ENCODE assay signal across 8 cellular contexts in the genomic region with DNA sequence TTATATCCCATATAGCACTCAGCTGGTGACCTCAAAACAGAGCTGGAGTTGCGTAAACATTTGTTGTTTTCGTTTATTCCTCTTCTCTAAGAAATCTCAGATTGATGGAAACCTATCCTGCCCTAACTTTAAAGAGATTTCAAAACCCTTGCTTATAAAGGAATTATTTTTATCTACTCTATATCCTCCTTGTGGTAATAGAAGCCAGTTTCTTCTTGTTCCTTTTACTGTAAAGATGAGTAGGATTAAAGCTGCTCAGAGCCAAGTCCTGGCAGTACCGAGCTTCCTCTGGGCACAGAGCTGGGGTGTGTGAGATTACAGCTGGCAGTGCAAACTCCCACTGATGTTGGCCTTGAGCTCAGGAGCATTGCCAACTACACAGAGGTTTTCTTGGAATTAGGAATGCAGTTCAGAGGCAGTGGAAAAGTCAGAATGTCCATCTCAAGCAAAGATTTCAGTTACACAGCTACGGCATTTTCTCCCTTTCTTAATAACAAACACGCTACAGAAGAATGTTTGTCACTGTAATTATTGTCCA. TPM values are rescaled to one million over a fixed set of nuclear protein-coding genes. Genes with fewer than 3 reads are reported as not detected.
A peak's percentile ranks its signal among the peaks of the same experiment; 100 is the strongest.
DNase-seq lines count a peak whose midpoint lies in the region; ATAC-seq, FAIRE-seq and TF ChIP-seq lines count a peak whose summit lies in the region.

No MANE protein-coding gene starts in this region.

- H3K27ac ChIP-seq in SJCRH30: no peak overlapping the region
- H3K27ac ChIP-seq in pancreas: peak overlapping the region in 2 of 4 donors; percentile 19 to 90

- H3K36me3 ChIP-seq in SJCRH30 (peaks cover 32% of the 10 kb centered on the region), pancreas (peaks cover 0 to 7% (median 0%) of the 10 kb centered on the region in 3 donors)

- H3K27me3 ChIP-seq in SJCRH30: no peaks in the 10 kb centered on the region
- H3K27me3 ChIP-seq in pancreas: no peaks in the 10 kb centered on the region

- H3K9me3 ChIP-seq in SJCRH30 (replicated peaks): no peaks in the 10 kb centered on the region
- no peaks in the 10 kb centered on the region for H3K9me3 ChIP-seq in pancreas

- FAIRE-seq in pancreas (lab: Jason Lieb, UNC): no peak

- intact Hi-C loops in pancreas (cut with DNase I): no loop called here

- H3K4me1 ChIP-seq in SJCRH30: no peaks in the 10 kb centered on the region; the same call in 1 of the 2 replicates
- peaks cover 4 to 19% (median 10%) of the 10 kb centered on the region in 3 donors for H3K4me1 ChIP-seq in pancreas

- DNase-seq in EH (ENCODE audit: low read depth): peak; percentile 37
- no peak for DNase-seq in SJCRH30
- DNase-seq in epithelial cell of proximal tubule (ENCODE audit: low read depth): no peak
- DNase-seq in pancreas: peak in 4 of 6 donors; percentile 50 to 66 (median 56)
- no peak for DNase-seq in mesenteric fat pad (ENCODE audit: low spot score)

- H3K4me3 ChIP-seq in SJCRH30 (peak overlapping the region; percentile 94), epithelial cell of proximal tubule (ENCODE audit: low read depth, low read length) (peak overlapping the region; percentile 98), pancreas (peak overlapping the region in 2 of 4 donors; percentile 73 to 94)

- WGBS in pancreas, 2 donors: 11 to 15% methylated on average over 5 of the region's 5 CpGs

- ATAC-seq in pancreas: peak in 3 of 4 donors; percentile 19 to 44 (median 39)
- ATAC-seq in HG03432 (IDR thresholded peaks at IDR 0.05; ENCODE audit: unreplicated experiment): no peak
- ATAC-seq in HG03354 (IDR thresholded peaks at IDR 0.05; ENCODE audit: poor library complexity, severe bottlenecking, unreplicated experiment): no peak
- no peak for ATAC-seq in HG03196 (IDR thresholded peaks at IDR 0.05; ENCODE audit: unreplicated experiment)

- TF ChIP-seq CTCF in epithelial cell of proximal tubule (conservative IDR thresholded peaks at IDR 0.05; ENCODE audit: low read depth, low read length): no peak
- TF ChIP-seq CTCF in pancreas (IDR thresholded peaks at IDR 0.05): no peak

RNA-seq across cellular contexts. Expression of a gene that starts 1.4 kb away (rescaled TPM):
- total RNA-seq in SJCRH30 (2014; rRNA removed; shearing (Covaris generic)): 34.4 and 34.5 TPM in 2 replicates
- total RNA-seq in epithelial cell of proximal tubule (15.8 and 19.2 TPM in 2 replicates), pancreas (10 to 100 TPM in 1 of 6 donors, 1 to 10 TPM in 5; 6.3 to 13.2 (median 8.5) TPM), mesenteric fat pad (34.7 TPM)
- polyA plus RNA-seq in pancreas: 10 to 100 TPM; 13.0 to 14.6 TPM

RNA-seq across cellular contexts. Expression of a gene that starts 1.7 kb away (rescaled TPM):
- total RNA-seq in SJCRH30 (2014; rRNA removed; shearing (Covaris generic)): 337 and 350 TPM in 2 replicates
- total RNA-seq in epithelial cell of proximal tubule (232 and 360 TPM in 2 replicates), pancreas (100 to 1,000 TPM in 4 of 6 donors, 10 to 100 TPM in 2; 81.6 to 121 (median 105) TPM), mesenteric fat pad (310 TPM)
- polyA plus RNA-seq in pancreas: 100 to 1,000 TPM; 215 to 229 TPM

RNA-seq across cellular contexts. Expression of a gene that starts 36.0 kb away (rescaled TPM):
- total RNA-seq in SJCRH30 (2014; rRNA removed; shearing (Covaris generic)): 39.6 and 39.8 TPM in 2 replicates
- 52.2 and 113 TPM in 2 replicates for total RNA-seq in epithelial cell of proximal tubule
- 10 to 100 TPM; 11.7 to 22.2 (median 14.1) TPM for total RNA-seq in pancreas
- polyA plus RNA-seq in pancreas: 10 to 100 TPM; 20.9 to 23.6 TPM
- total RNA-seq in mesenteric fat pad: 26.4 TPM

RNA-seq across cellular contexts. Expression of a gene that starts 39.3 kb away (rescaled TPM):
- 0.04 TPM in 1 of 2 replicates, not detected in the other for total RNA-seq in SJCRH30 (2014; rRNA removed; shearing (Covaris generic))
- 15.1 and 15.9 TPM in 2 replicates for total RNA-seq in epithelial cell of proximal tubule
- 1 to 10 TPM; 2.2 to 5.2 (median 4.0) TPM for total RNA-seq in pancreas
- polyA plus RNA-seq in pancreas: 1 to 10 TPM; 7.8 to 8.8 TPM
- 12.3 TPM for total RNA-seq in mesenteric fat pad

Comparison
In these comparisons a context has a peak if more than half of its experiments do, and no peak if none do; other contexts are left out.
1. DNase-seq: peak in EH (single experiment) and pancreas (4 of 6); none in SJCRH30 (0 of 2), epithelial cell of proximal tubule (single experiment) and mesenteric fat pad (single experiment).
2. ATAC-seq: peak in pancreas (3 of 4); none in HG03432 (single experiment), HG03354 (single experiment) and HG03196 (single experiment).